Comparison of ENCODE assay signal across 9 cellular contexts in genomic region chr13:41516166-41516565, GRCh38.
"Had no signal": no experiment of that assay in that cellular context is flagged by ENCODE, and none has a peak within 500 bp of the region (broad histone marks: within the 10 kb centered on the region; RNA-seq: fewer than 3 reads in every experiment).

No MANE protein-coding gene starts in this region.

- H3K27ac ChIP-seq: GM23248, HL-60 had no signal

- H3K36me3 ChIP-seq: HAP-1 had no signal

- H3K4me1 ChIP-seq: HAP-1 had no signal

- H3K4me3 ChIP-seq: GM23248, HAP-1 had no signal

- H3K36me3 Mint-ChIP-seq: IgD-negative memory B cell had no signal

- DNase-seq: GM23248, GOT3, H7, HFFc6, KBM-7 had no signal

- H3K9me3 Mint-ChIP-seq: HFFc6, IgD-negative memory B cell had no signal

- ATAC-seq: HCT116 had no signal

- H3K9me3 ChIP-seq: HAP-1 had no signal

- H3K4me3 Mint-ChIP-seq: HFFc6, IgD-negative memory B cell had no signal

- H3K27ac Mint-ChIP-seq: HFFc6, IgD-negative memory B cell had no signal
